8 cellular contexts compared by ENCODE assay signal in genomic region chr1:51627672-51628071, GRCh38. TPM values are rescaled to one million over a fixed set of nuclear protein-coding genes. Genes with fewer than 3 reads are reported as not detected.
DNase-seq lines count a peak whose midpoint lies in the region; ATAC-seq and TF ChIP-seq lines count a peak whose summit lies in the region.

No MANE protein-coding gene starts in this region.

- DNase-seq in EL (peak; percentile 54), mesendoderm (peak; percentile 74), NCI-H2029 (lab: John Stamatoyannopoulos, UW) (no peak), stomach (no peak)
- no peak for DNase-seq in activated T-helper 1 cell treated with anti-CD3 and anti-CD28 coated beads, Interleukin-12 subunit alpha, Interleukin-12 subunit beta, Interleukin-2, Interleukin-4 antibody, amounts not matched to agents 30 ng/mL and 10 ng/mL and 1 ng/mL, durations not matched to agents 14 hours and 24 hours and 36 hours (ENCODE audit: low spot score)

- H3K4me3 ChIP-seq in mesendoderm (ENCODE audit: low read length) (no peak overlapping the region), stomach (no peak overlapping the region)

- H2BK15ac ChIP-seq in mesendoderm (replicated peaks; ENCODE audit: low read depth), result no peak overlapping the region

- no peak overlapping the region for H2BK5ac ChIP-seq in mesendoderm (ENCODE audit: low read length)

- no peak for TF ChIP-seq EP300 in stomach (IDR thresholded peaks at IDR 0.05)

- H3K36me3 ChIP-seq in mesendoderm (ENCODE audit: control insufficient read depth, insufficient read depth, low read length) (no peaks in the 10 kb centered on the region), stomach (no peaks in the 10 kb centered on the region)

- peak; percentile 34; the same call in 1 of the 2 replicates for TF ChIP-seq CTCF in LNCAP (IDR thresholded peaks at IDR 0.05)
- peak; percentile 22 to 29 for TF ChIP-seq CTCF in brain (conservative IDR thresholded peaks at IDR 0.05)
- TF ChIP-seq CTCF in stomach (IDR thresholded peaks at IDR 0.05), result no peak

- no peak overlapping the region for H3K4me3 Mint-ChIP-seq in brain
- H3K4me3 Mint-ChIP-seq in activated T-helper 1 cell treated with anti-CD3 and anti-CD28 coated beads, Interleukin-12 subunit alpha, Interleukin-12 subunit beta, Interleukin-2, Interleukin-4 antibody, amounts not matched to agents 30 ng/mL and 10 ng/mL and 1 ng/mL, durations not matched to agents 14 hours and 24 hours and 36 hours, result no peak overlapping the region

- H3K27ac Mint-ChIP-seq in brain, result no peak overlapping the region
- H3K27ac Mint-ChIP-seq in activated T-helper 1 cell treated with anti-CD3 and anti-CD28 coated beads, Interleukin-12 subunit alpha, Interleukin-12 subunit beta, Interleukin-2, Interleukin-4 antibody, amounts not matched to agents 30 ng/mL and 10 ng/mL and 1 ng/mL, durations not matched to agents 14 hours and 24 hours and 36 hours, result no peak overlapping the region

- H3K79me1 ChIP-seq in mesendoderm (ENCODE audit: low read length), result peaks cover 12% of the 10 kb centered on the region

- H3K27ac ChIP-seq in mesendoderm (ENCODE audit: low read depth, low read length) (no peak overlapping the region), stomach (no peak overlapping the region)

- intact Hi-C loops in activated T-helper 1 cell treated with anti-CD3 and anti-CD28 coated beads, Interleukin-12 subunit alpha, Interleukin-12 subunit beta, Interleukin-2, Interleukin-4 antibody, amounts not matched to agents 30 ng/mL and 10 ng/mL and 1 ng/mL, durations not matched to agents 14 hours and 24 hours and 36 hours (cut with micrococcal nuclease), result loop anchor here (1.0 kb wide), 1 partner anchor 142 kb away; no protein-coding TSS in a partner anchor
- intact Hi-C loops in stomach (cut with DNase I; ENCODE audit: low total_unique reads), result no loop called here

- H3K9me3 ChIP-seq in stomach, result no peaks in the 10 kb centered on the region

- H3K27me3 Mint-ChIP-seq in brain, result peaks cover 3% of the 10 kb centered on the region
- H3K27me3 Mint-ChIP-seq in activated T-helper 1 cell treated with anti-CD3 and anti-CD28 coated beads, Interleukin-12 subunit alpha, Interleukin-12 subunit beta, Interleukin-2, Interleukin-4 antibody, amounts not matched to agents 30 ng/mL and 10 ng/mL and 1 ng/mL, durations not matched to agents 14 hours and 24 hours and 36 hours (ENCODE audit: insufficient read depth), result no peaks in the 10 kb centered on the region

- H3K79me2 ChIP-seq in mesendoderm (ENCODE audit: control insufficient read depth, insufficient read depth, low read length), result peaks cover 6% of the 10 kb centered on the region

- H3K36me3 Mint-ChIP-seq in brain, result peaks cover 12% of the 10 kb centered on the region
- H3K36me3 Mint-ChIP-seq in activated T-helper 1 cell treated with anti-CD3 and anti-CD28 coated beads, Interleukin-12 subunit alpha, Interleukin-12 subunit beta, Interleukin-2, Interleukin-4 antibody, amounts not matched to agents 30 ng/mL and 10 ng/mL and 1 ng/mL, durations not matched to agents 14 hours and 24 hours and 36 hours (ENCODE audit: low read depth), result no peaks in the 10 kb centered on the region

- H3K18ac ChIP-seq in mesendoderm (ENCODE audit: low read length), result no peak overlapping the region

- H3K4me2 ChIP-seq in mesendoderm (ENCODE audit: low read length), result no peak overlapping the region

- H4K5ac ChIP-seq in mesendoderm (ENCODE audit: low read length), result no peak overlapping the region

- no CpG with 5 or more reads among the region's 2 CpGs for WGBS in mesendoderm (ENCODE audit: extremely low coverage, insufficient coverage, low lambda C conversion rate)
- WGBS in stomach, 5 donors, result 84 to 93% (median 85%) methylated on average over 2 of the region's 2 CpGs

- H4K8ac ChIP-seq in mesendoderm (ENCODE audit: low read depth, low read length), result no peak overlapping the region

- no peak overlapping the region for H3K9ac ChIP-seq in mesendoderm (ENCODE audit: low read length)

- H3K27me3 ChIP-seq in mesendoderm (ENCODE audit: insufficient read depth, low read length, poor library complexity) (no peaks in the 10 kb centered on the region), stomach (no peaks in the 10 kb centered on the region)

- no peaks in the 10 kb centered on the region for H3K9me3 Mint-ChIP-seq in brain
- no peaks in the 10 kb centered on the region for H3K9me3 Mint-ChIP-seq in activated T-helper 1 cell treated with anti-CD3 and anti-CD28 coated beads, Interleukin-12 subunit alpha, Interleukin-12 subunit beta, Interleukin-2, Interleukin-4 antibody, amounts not matched to agents 30 ng/mL and 10 ng/mL and 1 ng/mL, durations not matched to agents 14 hours and 24 hours and 36 hours

- H3K4me1 Mint-ChIP-seq in brain, result peaks cover 22% of the 10 kb centered on the region
- H3K4me1 Mint-ChIP-seq in activated T-helper 1 cell treated with anti-CD3 and anti-CD28 coated beads, Interleukin-12 subunit alpha, Interleukin-12 subunit beta, Interleukin-2, Interleukin-4 antibody, amounts not matched to agents 30 ng/mL and 10 ng/mL and 1 ng/mL, durations not matched to agents 14 hours and 24 hours and 36 hours (ENCODE audit: low read depth), result peaks cover 5% of the 10 kb centered on the region

- H2BK120ac ChIP-seq in mesendoderm (ENCODE audit: low read depth, low read length), result no peak overlapping the region

- no peak overlapping the region for H3K56ac ChIP-seq in mesendoderm (ENCODE audit: low read length)

- H3K4ac ChIP-seq in mesendoderm (ENCODE audit: low read depth, low read length), result no peak overlapping the region

- no peak for TF ChIP-seq POLR2A in stomach (IDR thresholded peaks at IDR 0.05)

- H3K4me1 ChIP-seq in mesendoderm (ENCODE audit: control insufficient read depth, low read depth, low read length), result peaks cover 4% of the 10 kb centered on the region
- peaks cover 8 to 60% (median 23%) of the 10 kb centered on the region in 4 donors for H3K4me1 ChIP-seq in stomach

- ATAC-seq in GM18867 (IDR thresholded peaks at IDR 0.05; ENCODE audit: unreplicated experiment), result no peak

- H2AK5ac ChIP-seq in mesendoderm (ENCODE audit: low read length), result no peak overlapping the region

- no peak overlapping the region for H3K23ac ChIP-seq in mesendoderm (ENCODE audit: low read length)

RNA-seq across cellular contexts. Expression of gene OSBPL9, which starts 10.8 kb away (rescaled TPM):
- polyA plus RNA-seq in brain (ENCODE audit: insufficient read depth, low read depth, low replicate concordance), result 23.9 TPM
- polyA plus RNA-seq in mesendoderm (2013, experiment 1 of 2), result 45.4 TPM
- polyA plus RNA-seq in mesendoderm (2013, experiment 2 of 2), result 46.3 TPM
- total RNA-seq in activated T-helper 1 cell treated with anti-CD3 and anti-CD28 coated beads, Interleukin-12 subunit alpha, Interleukin-12 subunit beta, Interleukin-2, Interleukin-4 antibody, amounts not matched to agents 30 ng/mL and 10 ng/mL and 1 ng/mL, durations not matched to agents 14 hours and 24 hours and 36 hours, result 48.1 and 48.8 TPM in 2 replicates
- 100 to 1,000 TPM in 4 of 5 donors, 10 to 100 TPM in 1; 29.8 to 461 (median 202) TPM for total RNA-seq in stomach
- polyA plus RNA-seq in stomach, result 10 to 100 TPM; 30.9 to 72.2 (median 52.2) TPM

Comparison
In these comparisons a context has a peak if more than half of its experiments do, and no peak if none do; other contexts are left out.
1. DNase-seq: peak in EL (single experiment) and mesendoderm (single experiment); none in NCI-H2029 (single experiment), activated T-helper 1 cell treated with anti-CD3 and anti-CD28 coated beads, Interleukin-12 subunit alpha, Interleukin-12 subunit beta, Interleukin-2, Interleukin-4 antibody, amounts not matched to agents 30 ng/mL and 10 ng/mL and 1 ng/mL, durations not matched to agents 14 hours and 24 hours and 36 hours (single experiment) and stomach (single experiment).
2. CTCF ChIP-seq: peak in LNCAP (single experiment) and brain (2 of 2); none in stomach (0 of 7).